Comparison of ENCODE assay signal across 11 cellular contexts in the genomic region with DNA sequence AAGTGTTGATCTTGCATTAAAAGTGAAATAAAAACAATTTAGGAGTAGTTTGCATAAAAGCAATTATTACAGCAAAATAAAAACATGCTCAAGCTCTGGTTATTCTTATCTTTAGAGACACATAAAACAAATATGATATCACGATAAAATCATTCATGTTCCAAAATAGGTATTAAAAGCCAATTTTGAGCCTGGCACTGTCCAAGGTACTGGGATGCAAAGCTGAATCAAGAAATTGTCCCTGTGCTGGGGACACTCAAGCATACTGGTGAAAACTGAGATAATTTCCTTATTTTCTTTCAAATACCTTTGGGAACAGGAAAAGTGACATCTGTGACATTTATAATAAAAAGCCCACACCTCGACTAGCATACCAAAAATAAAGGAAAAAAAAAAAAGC. TPM values are rescaled to one million over a fixed set of nuclear protein-coding genes. Genes with fewer than 3 reads are reported as not detected.
DNase-seq lines count a peak whose midpoint lies in the region; ATAC-seq and TF ChIP-seq lines count a peak whose summit lies in the region.
"Had no signal": no experiment of that assay in that cellular context is flagged by ENCODE, and none has a peak within 500 bp of the region (broad histone marks: within the 10 kb centered on the region; RNA-seq: fewer than 3 reads in every experiment).

No MANE protein-coding gene starts in this region.

- TF ChIP-seq POLR2A in breast epithelium (IDR thresholded peaks at IDR 0.05), result no peak

- ATAC-seq in GM18520 (IDR thresholded peaks at IDR 0.05; ENCODE audit: unreplicated experiment), result no peak
- ATAC-seq: CD8-positive, alpha-beta T cell had no signal

- no peaks in the 10 kb centered on the region for H3K36me3 ChIP-seq in breast epithelium

- intact Hi-C loops in breast epithelium (cut with DNase I; ENCODE audit: low total_unique reads), result no loop called here

- peak; percentile 15 to 21 for DNase-seq in T47D (ENCODE audit: low read depth in 1 of 2, low spot score in 1 of 2)
- no peak for DNase-seq in breast epithelium (ENCODE audit: low spot score in 2 of 2)
- peak; percentile 13 for DNase-seq in epithelial cell of esophagus (ENCODE audit: low read depth)
- DNase-seq in retina, result peak; percentile 20
- no peak for DNase-seq in CD1c-positive myeloid dendritic cell (ENCODE audit: extremely low spot score)
- DNase-seq in NCI-H187 (lab: John Stamatoyannopoulos, UW), result no peak
- DNase-seq: small intestine had no signal

- H3K9me3 ChIP-seq in breast epithelium, result no peaks in the 10 kb centered on the region

- H3K4me3 ChIP-seq in breast epithelium (no peak overlapping the region), epithelial cell of esophagus (ENCODE audit: low read length) (no peak overlapping the region)

- in situ Hi-C loops in T47D (cut with HindIII; ENCODE audit: low pct_unique_long_range_greater_than_20kb, low sequenced_read_pairs), result no loop called here

- no peaks in the 10 kb centered on the region for H3K4me1 ChIP-seq in breast epithelium

- TF ChIP-seq CTCF in breast epithelium (IDR thresholded peaks at IDR 0.05) (no peak), epithelial cell of esophagus (IDR thresholded peaks at IDR 0.05; ENCODE audit: insufficient read depth, low read depth, low read length, missing control alignments) (no peak)

- peaks cover 0 to 52% of the 10 kb centered on the region in 2 donors for H3K27me3 ChIP-seq in breast epithelium

- no peak overlapping the region for H3K27ac ChIP-seq in breast epithelium

TF ChIP-seq in PFSK-1, 5 proteins besides CTCF, POLR2A, EP300 and RAD21:
- TF ChIP-seq, protein P1, sequence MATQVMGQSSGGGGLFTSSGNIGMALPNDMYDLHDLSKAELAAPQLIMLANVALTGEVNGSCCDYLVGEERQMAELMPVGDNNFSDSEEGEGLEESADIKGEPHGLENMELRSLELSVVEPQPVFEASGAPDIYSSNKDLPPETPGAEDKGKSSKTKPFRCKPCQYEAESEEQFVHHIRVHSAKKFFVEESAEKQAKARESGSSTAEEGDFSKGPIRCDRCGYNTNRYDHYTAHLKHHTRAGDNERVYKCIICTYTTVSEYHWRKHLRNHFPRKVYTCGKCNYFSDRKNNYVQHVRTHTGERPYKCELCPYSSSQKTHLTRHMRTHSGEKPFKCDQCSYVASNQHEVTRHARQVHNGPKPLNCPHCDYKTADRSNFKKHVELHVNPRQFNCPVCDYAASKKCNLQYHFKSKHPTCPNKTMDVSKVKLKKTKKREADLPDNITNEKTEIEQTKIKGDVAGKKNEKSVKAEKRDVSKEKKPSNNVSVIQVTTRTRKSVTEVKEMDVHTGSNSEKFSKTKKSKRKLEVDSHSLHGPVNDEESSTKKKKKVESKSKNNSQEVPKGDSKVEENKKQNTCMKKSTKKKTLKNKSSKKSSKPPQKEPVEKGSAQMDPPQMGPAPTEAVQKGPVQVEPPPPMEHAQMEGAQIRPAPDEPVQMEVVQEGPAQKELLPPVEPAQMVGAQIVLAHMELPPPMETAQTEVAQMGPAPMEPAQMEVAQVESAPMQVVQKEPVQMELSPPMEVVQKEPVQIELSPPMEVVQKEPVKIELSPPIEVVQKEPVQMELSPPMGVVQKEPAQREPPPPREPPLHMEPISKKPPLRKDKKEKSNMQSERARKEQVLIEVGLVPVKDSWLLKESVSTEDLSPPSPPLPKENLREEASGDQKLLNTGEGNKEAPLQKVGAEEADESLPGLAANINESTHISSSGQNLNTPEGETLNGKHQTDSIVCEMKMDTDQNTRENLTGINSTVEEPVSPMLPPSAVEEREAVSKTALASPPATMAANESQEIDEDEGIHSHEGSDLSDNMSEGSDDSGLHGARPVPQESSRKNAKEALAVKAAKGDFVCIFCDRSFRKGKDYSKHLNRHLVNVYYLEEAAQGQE (IDR thresholded peaks at IDR 0.05; ENCODE audit: insufficient read depth in 1 of 2, low read depth in 2 of 2, low read length in 2 of 2), result peak; percentile 77 to 95
- no peak for TF ChIP-seq FOXP2 (optimal IDR thresholded peaks at IDR 0.05; ENCODE audit: borderline replicate concordance, extremely low read depth, extremely low read length, insufficient read depth)

RNA-seq across cellular contexts. Expression of a gene that starts 56.9 kb away (rescaled TPM):
- total RNA-seq in breast epithelium, result under 1 TPM in 2 of 3 donors, not detected in 1; 0.44 to 0.66 TPM
- polyA plus RNA-seq in PFSK-1 (2012; ENCODE audit: insufficient read length, low read depth), result not detected
- total RNA-seq: CD8-positive, alpha-beta T cell had no signal
- polyA plus RNA-seq: IgD-negative memory B cell had no signal

Comparison
In these comparisons a context has a peak if more than half of its experiments do, and no peak if none do; other contexts are left out.
1. DNase-seq: peak in T47D (2 of 2), epithelial cell of esophagus (single experiment) and retina (single experiment); none in breast epithelium (0 of 2), CD1c-positive myeloid dendritic cell (single experiment) and NCI-H187 (0 of 2).